In genomic region chr1:169126335-169126734, GRCh38 we compare ENCODE assay signal across 28 cellular contexts.
"Had no signal": no experiment of that assay in that cellular context is flagged by ENCODE, and none has a peak within 500 bp of the region (broad histone marks: within the 10 kb centered on the region; RNA-seq: fewer than 3 reads in every experiment).

No MANE protein-coding gene starts in this region.

- H3K27ac ChIP-seq: ascending aorta, Peyer's patch, SJSA1 had no signal

- H3K27me3 ChIP-seq: ascending aorta, Peyer's patch, SJSA1 had no signal

- DNase-seq: activated CD4-positive, alpha-beta T cell treated with anti-CD3 and anti-CD28 coated beads, Interleukin-2, amount 10 ng/mL, durations not matched to agents 24 days and 14 days; activated CD4-positive, alpha-beta T cell treated with anti-CD3 and anti-CD28 coated beads, Interleukin-2, amount 50 U/mL, for 4 hours; activated CD8-positive, alpha-beta T cell treated with anti-CD3 and anti-CD28 coated beads for 36 hours; activated gamma-delta T cell; activated naive CD4-positive, alpha-beta T cell treated with Interleukin-2 at 50 U/mL for 16 hours; activated naive CD8-positive, alpha-beta T cell treated with anti-CD3 and anti-CD28 coated beads, Interleukin-2, amount 10 ng/mL, durations not matched to agents 7 days and 5 days; activated T-cell treated with anti-CD3 and anti-CD28 coated beads, Interleukin-2, amount 50 U/mL, for 1 hour; activated T-cell treated with anti-CD3 and anti-CD28 coated beads, Interleukin-2, amount 50 U/mL, for 72 hours; amygdala; Karpas-422; KBM-7; NCI-H1105; NCI-H1417 treated with DMSO at 0.1 percent for 48 hours; NCI-H1694; NCI-H1930; NCI-H2081 treated with DMSO at 0.1 percent for 48 hours; NCI-H345; NCI-H524 treated with DMSO at 0.1 percent for 48 hours; NCI-H748 treated with DMSO at 0.1 percent for 48 hours; NK-92 treated with Interleukin-12 subunit alpha and Interleukin-12 subunit beta, amount 100 ng/mL, for 24 hours; PC-3; Peyer's patch; RPMI8226; SHP77 treated with DMSO at 0.1 percent for 48 hours; SK-N-SH had no signal

- H3K4me3 ChIP-seq: ascending aorta, Peyer's patch, SJSA1 had no signal

- ATAC-seq: activated CD8-positive, alpha-beta T cell treated with anti-CD3 and anti-CD28 coated beads for 36 hours; activated T-cell treated with anti-CD3 and anti-CD28 coated beads, Interleukin-2, amount 50 U/mL, for 72 hours; activated T-helper 17 cell treated with anti-CD3 and anti-CD28 coated beads, Interleukin-2, amount 50 U/mL, for 72 hours; PC-3 had no signal

- H3K9me3 ChIP-seq: ascending aorta, Peyer's patch, SJSA1, SK-N-SH had no signal
